In genomic region chr1:225842074-225842473, GRCh38 we compare ENCODE assay signal across 17 cellular contexts. TPM values are rescaled to one million over a fixed set of nuclear protein-coding genes. Genes with fewer than 3 reads are reported as not detected.
DNase-seq lines count a peak whose midpoint lies in the region; ATAC-seq, FAIRE-seq and TF ChIP-seq lines count a peak whose summit lies in the region.
"Had no signal": no experiment of that assay in that cellular context is flagged by ENCODE, and none has a peak within 500 bp of the region (broad histone marks: within the 10 kb centered on the region; RNA-seq: fewer than 3 reads in every experiment).

No MANE protein-coding gene starts in this region.

- in situ Hi-C loops in ACHN (cut with HindIII; ENCODE audit: low pct_ligation_motif_present, low pct_unique_long_range_greater_than_20kb, low sequenced_read_pairs): no loop called here

- H3K4me3 ChIP-seq in left ventricle myocardium inferior: no peak overlapping the region
- no peak overlapping the region for H3K4me3 ChIP-seq in kidney (ENCODE audit: low read length in 2 of 2)
- H3K4me3 ChIP-seq: ovary, SJSA1, testis had no signal

- intact Hi-C loops in left ventricle myocardium superior (cut with micrococcal nuclease): no loop called here
- intact Hi-C loops in left ventricle myocardium inferior (cut with micrococcal nuclease): loop anchor here (5.0 kb wide), 1 partner anchor 60 kb away; no protein-coding TSS in a partner anchor
- intact Hi-C loops in activated CD4-positive, alpha-beta memory T cell treated with anti-CD3 and anti-CD28 coated beads for 36 hours (cut with micrococcal nuclease): no loop called here
- intact Hi-C loops in kidney (cut with DNase I): no loop called here

- H3K27me3 Mint-ChIP-seq in activated CD4-positive, alpha-beta memory T cell treated with anti-CD3 and anti-CD28 coated beads for 36 hours: no peaks in the 10 kb centered on the region
- H3K27me3 Mint-ChIP-seq in immature natural killer cell (ENCODE audit: low read depth in 3 of 3): peaks cover 0 to 2% (median 0%) of the 10 kb centered on the region in 3 donors

- H3K9me3 ChIP-seq in left ventricle myocardium inferior (replicated peaks): no peaks in the 10 kb centered on the region
- H3K9me3 ChIP-seq in kidney (ENCODE audit: control insufficient read depth in 1 of 2, low read length in 2 of 2): no peaks in the 10 kb centered on the region
- H3K9me3 ChIP-seq: ovary, SJSA1, testis had no signal

- DNase-seq in left ventricle myocardium superior: peak; percentile 29
- DNase-seq in left ventricle myocardium inferior: no peak
- DNase-seq in activated CD4-positive, alpha-beta memory T cell treated with anti-CD3 and anti-CD28 coated beads for 36 hours: peak; percentile 20
- peak; percentile 73 for DNase-seq in kidney
- no peak for DNase-seq in immature natural killer cell
- DNase-seq in ACHN: no peak
- DNase-seq in pons (ENCODE audit: low spot score): no peak
- DNase-seq: activated CD8-positive, alpha-beta memory T cell treated with anti-CD3 and anti-CD28 coated beads, Interleukin-2, amount 50 U/mL, for 48 hours; AML-193; hypothalamus; NCI-H1092; NCI-H526 treated with DMSO at 0.1 percent for 48 hours; ovary; stimulated activated CD4-positive, alpha-beta T cell treated with anti-CD3 and anti-CD28 coated beads, Interleukin-4, amount 100 ng/mL, for 1 hour; testis had no signal

- no peak for FAIRE-seq in kidney (lab: Jason Lieb, UNC)

- H3K4me3 Mint-ChIP-seq in activated CD4-positive, alpha-beta memory T cell treated with anti-CD3 and anti-CD28 coated beads for 36 hours: no peak overlapping the region
- no peak overlapping the region for H3K4me3 Mint-ChIP-seq in immature natural killer cell

- peaks cover 4% of the 10 kb centered on the region for H3K36me3 Mint-ChIP-seq in activated CD4-positive, alpha-beta memory T cell treated with anti-CD3 and anti-CD28 coated beads for 36 hours
- peaks cover 0 to 1% (median 0%) of the 10 kb centered on the region in 3 donors for H3K36me3 Mint-ChIP-seq in immature natural killer cell

- H3K9ac ChIP-seq in kidney (ENCODE audit: low read length in 2 of 2): no peak overlapping the region

- peaks cover 90% of the 10 kb centered on the region for H3K36me3 ChIP-seq in left ventricle myocardium inferior
- peaks cover 13 to 45% of the 10 kb centered on the region in 2 donors for H3K36me3 ChIP-seq in kidney (ENCODE audit: control insufficient read depth in 1 of 2, insufficient read depth in 2 of 2, low read length in 2 of 2)
- H3K36me3 ChIP-seq: ovary had no signal

- H3K27me3 ChIP-seq in left ventricle myocardium inferior (ENCODE audit: low read depth): no peaks in the 10 kb centered on the region
- H3K27me3 ChIP-seq: ovary, SJSA1, testis had no signal

- ATAC-seq in left ventricle myocardium superior: no peak
- ATAC-seq: HCT116 had no signal

- CTCF ChIA-PET in activated CD4-positive, alpha-beta memory T cell treated with anti-CD3 and anti-CD28 coated beads for 36 hours (lab: Charles Lee): no interaction called here

- POLR2A ChIA-PET in activated CD4-positive, alpha-beta memory T cell treated with anti-CD3 and anti-CD28 coated beads for 36 hours (lab: Charles Lee): no interaction called here

- H3K27ac ChIP-seq in left ventricle myocardium inferior (replicated peaks): no peak overlapping the region
- no peak overlapping the region for H3K27ac ChIP-seq in kidney (ENCODE audit: low read depth in 2 of 2, low read length in 2 of 2)
- H3K27ac ChIP-seq: ovary, SJSA1 had no signal

- TF ChIP-seq CTCF in left ventricle myocardium inferior (IDR thresholded peaks at IDR 0.05; ENCODE audit: borderline replicate concordance) (no peak), kidney (IDR thresholded peaks at IDR 0.05; ENCODE audit: borderline replicate concordance, extremely low read depth, insufficient read depth) (no peak)

- H3K4me1 ChIP-seq in left ventricle myocardium inferior (peaks cover 18% of the 10 kb centered on the region), kidney (ENCODE audit: control insufficient read depth in 1 of 2, insufficient read depth in 1 of 2, low read depth in 1 of 2, low read length in 2 of 2) (no peaks in the 10 kb centered on the region)
- H3K4me1 ChIP-seq: SJSA1 had no signal

- H3K4me1 Mint-ChIP-seq in activated CD4-positive, alpha-beta memory T cell treated with anti-CD3 and anti-CD28 coated beads for 36 hours (ENCODE audit: low read depth): peaks cover 10% of the 10 kb centered on the region
- peaks cover 16 to 28% of the 10 kb centered on the region in 2 donors for H3K4me1 Mint-ChIP-seq in immature natural killer cell

- H3K27ac Mint-ChIP-seq in activated CD4-positive, alpha-beta memory T cell treated with anti-CD3 and anti-CD28 coated beads for 36 hours: no peak overlapping the region
- H3K27ac Mint-ChIP-seq in immature natural killer cell: peak overlapping the region in 1 of 6 donors; percentile 30

- no peaks in the 10 kb centered on the region for H3K9me3 Mint-ChIP-seq in activated CD4-positive, alpha-beta memory T cell treated with anti-CD3 and anti-CD28 coated beads for 36 hours
- H3K9me3 Mint-ChIP-seq in immature natural killer cell: no peaks in the 10 kb centered on the region

RNA-seq across cellular contexts. Expression of gene EPHX1, which starts 32.1 kb away (rescaled TPM):
- total RNA-seq in left ventricle myocardium superior (76.8 TPM), left ventricle myocardium inferior (49.7 TPM), kidney (78.6 TPM)
- total RNA-seq in activated CD4-positive, alpha-beta memory T cell treated with anti-CD3 and anti-CD28 coated beads for 36 hours: 1 to 10 TPM; 2.6 to 2.8 TPM
- polyA plus RNA-seq in kidney (ENCODE audit: insufficient read depth, low read depth, low replicate concordance) (178 TPM), immature natural killer cell (1 to 10 TPM in 2 of 3 donors, under 1 TPM in 1; 0.86 to 2.4 (median 1.5) TPM)

RNA-seq across cellular contexts. Expression of gene TMEM63A, which starts 40.1 kb away (rescaled TPM):
- 30.7 TPM for total RNA-seq in left ventricle myocardium superior
- total RNA-seq in left ventricle myocardium inferior: 30.4 TPM
- total RNA-seq in activated CD4-positive, alpha-beta memory T cell treated with anti-CD3 and anti-CD28 coated beads for 36 hours: 10 to 100 TPM; 52.2 to 59.1 TPM
- total RNA-seq in kidney: 159 TPM
- 25.5 TPM for polyA plus RNA-seq in kidney (ENCODE audit: insufficient read depth, low read depth, low replicate concordance)
- 10 to 100 TPM; 10.1 to 27.4 (median 11.1) TPM for polyA plus RNA-seq in immature natural killer cell

RNA-seq across cellular contexts. Expression of gene LEFTY1, which starts 46.9 kb away (rescaled TPM):
- not detected for total RNA-seq in left ventricle myocardium superior
- 0.55 TPM for total RNA-seq in left ventricle myocardium inferior
- under 1 TPM in 1 of 2 experiments, not detected in 1; 0.19 TPM for total RNA-seq in activated CD4-positive, alpha-beta memory T cell treated with anti-CD3 and anti-CD28 coated beads for 36 hours
- total RNA-seq in kidney: 8.6 TPM
- 0.41 TPM for polyA plus RNA-seq in kidney (ENCODE audit: insufficient read depth, low read depth, low replicate concordance)
- not detected for polyA plus RNA-seq in immature natural killer cell
- total RNA-seq: SJSA1 had no signal

Comparison
In these comparisons a context has a peak if more than half of its experiments do, and no peak if none do; other contexts are left out.
1. DNase-seq: peak in left ventricle myocardium superior (single experiment), activated CD4-positive, alpha-beta memory T cell treated with anti-CD3 and anti-CD28 coated beads for 36 hours (single experiment) and kidney (single experiment); none in left ventricle myocardium inferior (single experiment), immature natural killer cell (0 of 3), ACHN (single experiment) and pons (single experiment).
2. RNA of gene EPHX1, which starts 32.1 kb away (total RNA-seq): 78.6 TPM in kidney (single experiment), 76.8 TPM in left ventricle myocardium superior (single experiment) and 49.7 TPM in left ventricle myocardium inferior (single experiment); 2.6 to 2.8 TPM in activated CD4-positive, alpha-beta memory T cell treated with anti-CD3 and anti-CD28 coated beads for 36 hours; every median in the first group is over 10 times any median in the second.